In the genomic region with DNA sequence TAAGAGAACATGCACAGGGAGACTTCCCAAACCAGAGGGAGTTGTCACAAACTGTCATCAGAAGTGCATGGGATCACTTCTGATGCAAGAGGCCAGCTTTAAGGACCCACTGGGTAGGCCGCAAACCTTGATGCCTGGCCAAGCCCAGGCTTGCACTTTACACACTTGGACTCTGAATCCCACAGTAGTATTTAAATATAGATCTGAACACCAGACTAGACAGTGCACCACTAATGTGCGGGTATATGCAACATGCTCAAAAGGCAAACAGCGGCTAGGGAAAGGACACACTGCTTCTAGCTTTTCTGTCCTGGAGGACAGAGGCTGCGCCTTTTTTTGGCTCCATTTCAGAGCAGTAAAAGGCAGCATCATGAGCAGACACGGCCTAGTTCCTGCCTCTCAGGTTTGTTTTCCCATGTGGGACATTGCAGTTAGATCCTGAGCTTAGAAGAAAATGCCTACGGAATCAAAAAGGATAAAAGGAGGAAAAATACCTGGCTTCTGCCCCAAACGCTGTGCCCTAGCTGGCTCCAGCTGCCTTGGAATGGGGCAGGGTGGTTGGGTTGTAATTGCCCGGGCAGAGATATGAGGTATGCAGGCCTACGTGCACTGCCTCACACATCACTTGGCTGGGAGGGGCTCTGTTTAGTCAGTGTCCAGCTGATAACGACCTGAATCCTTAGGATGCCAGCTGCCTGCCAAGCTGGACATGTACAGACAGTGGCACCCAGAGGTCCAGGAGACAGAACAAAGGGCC, we compare ENCODE assay signal across 1 cellular context.
A peak's percentile ranks its signal among the peaks of the same experiment; 100 is the strongest.
TF ChIP-seq lines count a peak whose summit lies in the region.

No MANE protein-coding gene starts in this region.

TF ChIP-seq in HepG2, 621 proteins besides CTCF, POLR2A, EP300 and RAD21 (continued from another document and continues in another):
- TF ChIP-seq ATF4 (CRISPR knock-in tag; IDR thresholded peaks at IDR 0.05) (peak in 1 of 2 experiments; percentile 98; a peak in 2 of 4 replicates), MXD3 (CRISPR knock-in tag; IDR thresholded peaks at IDR 0.05) (peak; percentile 58; the same call in 1 of the 2 replicates), ZSCAN21 (CRISPR knock-in tag; IDR thresholded peaks at IDR 0.05; ENCODE audit: borderline replicate concordance) (peak; percentile 53; the same call in 1 of the 2 replicates), CEBPG (CRISPR knock-in tag; IDR thresholded peaks at IDR 0.05) (peak; percentile 99), ZNF598 (CRISPR knock-in tag; IDR thresholded peaks at IDR 0.05; ENCODE audit: borderline replicate concordance) (peak; percentile 83; the same call in 1 of the 2 replicates), ATF7 (IDR thresholded peaks at IDR 0.05) (no peak), ATF7 (CRISPR knock-in tag; IDR thresholded peaks at IDR 0.05) (peak; percentile 53; the same call in 1 of the 2 replicates), HOXD1 (CRISPR knock-in tag; IDR thresholded peaks at IDR 0.05) (peak; percentile 27; the same call in 1 of the 2 replicates), ZNF501 (CRISPR knock-in tag; IDR thresholded peaks at IDR 0.05) (peak; percentile 97), DRAP1 (CRISPR knock-in tag; IDR thresholded peaks at IDR 0.05) (peak; percentile 72), NAIF1 (CRISPR knock-in tag; IDR thresholded peaks at IDR 0.05; ENCODE audit: borderline replicate concordance) (no peak), RFXANK (CRISPR knock-in tag; IDR thresholded peaks at IDR 0.05) (peak; percentile 20; the same call in 1 of the 2 replicates), RORA (CRISPR knock-in tag; IDR thresholded peaks at IDR 0.05) (no peak), RBM39 (IDR thresholded peaks at IDR 0.05; ENCODE audit: low read depth, low read length, poor library complexity, severe bottlenecking) (peak; percentile 61), RNF219 (CRISPR knock-in tag; IDR thresholded peaks at IDR 0.05) (no peak), SP4 (CRISPR knock-in tag; IDR thresholded peaks at IDR 0.05) (no peak), MAX (IDR thresholded peaks at IDR 0.05) (no peak), RAD51 (IDR thresholded peaks at IDR 0.05; ENCODE audit: borderline replicate concordance) (no peak), ZNF879 (CRISPR knock-in tag; IDR thresholded peaks at IDR 0.05) (0 out of 2 replicates have a peak, but pooled peaks have one; percentile 21), ZNF143 (CRISPR knock-in tag; IDR thresholded peaks at IDR 0.05) (peak; percentile 59; the same call in 1 of the 2 replicates), MIXL1 (CRISPR knock-in tag; IDR thresholded peaks at IDR 0.05) (peak; percentile 88), TEAD3 (CRISPR knock-in tag; optimal IDR thresholded peaks at IDR 0.05; ENCODE audit: borderline replicate concordance) (peak; percentile 97), GRHL1 (CRISPR knock-in tag; conservative IDR thresholded peaks at IDR 0.05) (no peak), NR2F2 (IDR thresholded peaks at IDR 0.05; ENCODE audit: borderline replicate concordance, low read depth) (no peak), YY1 (IDR thresholded peaks at IDR 0.05; ENCODE audit: insufficient read depth, insufficient replicate concordance, low read depth, low read length) (peak; percentile 47), ZBTB21 (CRISPR knock-in tag; IDR thresholded peaks at IDR 0.05) (peak; percentile 89), ZNF777 (CRISPR knock-in tag; IDR thresholded peaks at IDR 0.05) (peak; percentile 69; the same call in 1 of the 2 replicates), ZNF563 (CRISPR knock-in tag; IDR thresholded peaks at IDR 0.05) (no peak; the same call in 1 of the 2 replicates), IRX3 (CRISPR knock-in tag; IDR thresholded peaks at IDR 0.05; ENCODE audit: borderline replicate concordance, low read depth) (no peak), ELF1 (CRISPR knock-in tag; IDR thresholded peaks at IDR 0.05) (peak; percentile 7; the same call in 1 of the 2 replicates), ZNF333 (CRISPR knock-in tag; IDR thresholded peaks at IDR 0.05; ENCODE audit: borderline replicate concordance) (peak; percentile 71; the same call in 1 of the 2 replicates), ZNF660 (CRISPR knock-in tag; IDR thresholded peaks at IDR 0.05; ENCODE audit: borderline replicate concordance, low read depth) (no peak), NFYC (CRISPR knock-in tag; IDR thresholded peaks at IDR 0.05) (0 out of 2 replicates have a peak, but pooled peaks have one; percentile 27), ZNF318 (CRISPR knock-in tag; IDR thresholded peaks at IDR 0.05) (0 out of 2 replicates have a peak, but pooled peaks have one; percentile 19), ZNF138 (CRISPR knock-in tag; IDR thresholded peaks at IDR 0.05; ENCODE audit: low read depth) (peak; percentile 64; the same call in 1 of the 2 replicates), ZNF44 (CRISPR knock-in tag; IDR thresholded peaks at IDR 0.05) (peak; percentile 90; the same call in 1 of the 2 replicates), ZNF263 (CRISPR knock-in tag; IDR thresholded peaks at IDR 0.05) (peak; percentile 22; the same call in 1 of the 2 replicates), NCOR1 (IDR thresholded peaks at IDR 0.05; ENCODE audit: borderline replicate concordance, low read length) (peak; percentile 96)
- TF ChIP-seq, protein P1, sequence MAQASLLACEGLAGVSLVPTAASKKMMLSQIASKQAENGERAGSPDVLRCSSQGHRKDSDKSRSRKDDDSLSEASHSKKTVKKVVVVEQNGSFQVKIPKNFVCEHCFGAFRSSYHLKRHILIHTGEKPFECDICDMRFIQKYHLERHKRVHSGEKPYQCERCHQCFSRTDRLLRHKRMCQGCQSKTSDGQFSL (CRISPR knock-in tag; IDR thresholded peaks at IDR 0.05): no peak
- TF ChIP-seq, protein P2, sequence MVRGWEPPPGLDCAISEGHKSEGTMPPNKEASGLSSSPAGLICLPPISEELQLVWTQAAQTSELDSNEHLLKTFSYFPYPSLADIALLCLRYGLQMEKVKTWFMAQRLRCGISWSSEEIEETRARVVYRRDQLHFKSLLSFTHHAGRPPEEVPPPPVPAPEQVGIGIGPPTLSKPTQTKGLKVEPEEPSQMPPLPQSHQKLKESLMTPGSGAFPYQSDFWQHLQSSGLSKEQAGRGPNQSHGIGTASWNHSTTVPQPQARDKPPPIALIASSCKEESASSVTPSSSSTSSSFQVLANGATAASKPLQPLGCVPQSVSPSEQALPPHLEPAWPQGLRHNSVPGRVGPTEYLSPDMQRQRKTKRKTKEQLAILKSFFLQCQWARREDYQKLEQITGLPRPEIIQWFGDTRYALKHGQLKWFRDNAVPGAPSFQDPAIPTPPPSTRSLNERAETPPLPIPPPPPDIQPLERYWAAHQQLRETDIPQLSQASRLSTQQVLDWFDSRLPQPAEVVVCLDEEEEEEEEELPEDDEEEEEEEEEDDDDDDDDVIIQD (CRISPR knock-in tag; IDR thresholded peaks at IDR 0.05; ENCODE audit: low read depth): peak; percentile 86
